Comparison of ENCODE assay signal across 2 cellular contexts in the genomic region with DNA sequence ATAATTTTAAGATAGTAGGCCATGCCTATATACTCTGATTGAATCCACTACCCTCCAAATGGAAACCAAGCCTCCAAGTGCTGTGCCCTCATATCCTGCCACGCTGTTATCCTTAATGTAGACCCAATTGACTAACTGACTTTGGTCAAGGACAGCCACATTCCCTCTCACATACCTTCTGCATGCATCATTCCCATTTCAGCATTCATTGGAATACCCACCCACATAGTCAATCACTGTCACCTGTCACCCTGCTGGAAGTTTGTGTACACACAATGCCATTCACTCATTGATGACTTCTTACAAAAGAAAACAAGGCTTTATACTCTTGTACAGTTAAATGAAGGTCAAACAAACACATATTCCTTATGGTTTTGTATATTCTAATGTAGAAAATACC.
TF ChIP-seq lines count a peak whose summit lies in the region.

No MANE protein-coding gene starts in this region.

TF ChIP-seq in HEK293, 187 proteins besides CTCF, POLR2A, EP300 and RAD21 (continued from another document):
- TF ChIP-seq, protein P1, sequence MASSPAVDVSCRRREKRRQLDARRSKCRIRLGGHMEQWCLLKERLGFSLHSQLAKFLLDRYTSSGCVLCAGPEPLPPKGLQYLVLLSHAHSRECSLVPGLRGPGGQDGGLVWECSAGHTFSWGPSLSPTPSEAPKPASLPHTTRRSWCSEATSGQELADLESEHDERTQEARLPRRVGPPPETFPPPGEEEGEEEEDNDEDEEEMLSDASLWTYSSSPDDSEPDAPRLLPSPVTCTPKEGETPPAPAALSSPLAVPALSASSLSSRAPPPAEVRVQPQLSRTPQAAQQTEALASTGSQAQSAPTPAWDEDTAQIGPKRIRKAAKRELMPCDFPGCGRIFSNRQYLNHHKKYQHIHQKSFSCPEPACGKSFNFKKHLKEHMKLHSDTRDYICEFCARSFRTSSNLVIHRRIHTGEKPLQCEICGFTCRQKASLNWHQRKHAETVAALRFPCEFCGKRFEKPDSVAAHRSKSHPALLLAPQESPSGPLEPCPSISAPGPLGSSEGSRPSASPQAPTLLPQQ (tag by site-specific recombination; IDR thresholded peaks at IDR 0.05): no peak

TF ChIP-seq in WTC11, 78 proteins besides CTCF, POLR2A, EP300 and RAD21 (continued from another document):
- TF ChIP-seq, protein P2, sequence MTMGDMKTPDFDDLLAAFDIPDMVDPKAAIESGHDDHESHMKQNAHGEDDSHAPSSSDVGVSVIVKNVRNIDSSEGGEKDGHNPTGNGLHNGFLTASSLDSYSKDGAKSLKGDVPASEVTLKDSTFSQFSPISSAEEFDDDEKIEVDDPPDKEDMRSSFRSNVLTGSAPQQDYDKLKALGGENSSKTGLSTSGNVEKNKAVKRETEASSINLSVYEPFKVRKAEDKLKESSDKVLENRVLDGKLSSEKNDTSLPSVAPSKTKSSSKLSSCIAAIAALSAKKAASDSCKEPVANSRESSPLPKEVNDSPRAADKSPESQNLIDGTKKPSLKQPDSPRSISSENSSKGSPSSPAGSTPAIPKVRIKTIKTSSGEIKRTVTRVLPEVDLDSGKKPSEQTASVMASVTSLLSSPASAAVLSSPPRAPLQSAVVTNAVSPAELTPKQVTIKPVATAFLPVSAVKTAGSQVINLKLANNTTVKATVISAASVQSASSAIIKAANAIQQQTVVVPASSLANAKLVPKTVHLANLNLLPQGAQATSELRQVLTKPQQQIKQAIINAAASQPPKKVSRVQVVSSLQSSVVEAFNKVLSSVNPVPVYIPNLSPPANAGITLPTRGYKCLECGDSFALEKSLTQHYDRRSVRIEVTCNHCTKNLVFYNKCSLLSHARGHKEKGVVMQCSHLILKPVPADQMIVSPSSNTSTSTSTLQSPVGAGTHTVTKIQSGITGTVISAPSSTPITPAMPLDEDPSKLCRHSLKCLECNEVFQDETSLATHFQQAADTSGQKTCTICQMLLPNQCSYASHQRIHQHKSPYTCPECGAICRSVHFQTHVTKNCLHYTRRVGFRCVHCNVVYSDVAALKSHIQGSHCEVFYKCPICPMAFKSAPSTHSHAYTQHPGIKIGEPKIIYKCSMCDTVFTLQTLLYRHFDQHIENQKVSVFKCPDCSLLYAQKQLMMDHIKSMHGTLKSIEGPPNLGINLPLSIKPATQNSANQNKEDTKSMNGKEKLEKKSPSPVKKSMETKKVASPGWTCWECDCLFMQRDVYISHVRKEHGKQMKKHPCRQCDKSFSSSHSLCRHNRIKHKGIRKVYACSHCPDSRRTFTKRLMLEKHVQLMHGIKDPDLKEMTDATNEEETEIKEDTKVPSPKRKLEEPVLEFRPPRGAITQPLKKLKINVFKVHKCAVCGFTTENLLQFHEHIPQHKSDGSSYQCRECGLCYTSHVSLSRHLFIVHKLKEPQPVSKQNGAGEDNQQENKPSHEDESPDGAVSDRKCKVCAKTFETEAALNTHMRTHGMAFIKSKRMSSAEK (CRISPR knock-in tag; IDR thresholded peaks at IDR 0.05; ENCODE audit: borderline replicate concordance): no peak
- TF ChIP-seq ZNF232 (CRISPR knock-in tag; IDR thresholded peaks at IDR 0.05) (no peak), GTF2I (CRISPR knock-in tag; conservative IDR thresholded peaks at IDR 0.05) (no peak)
- TF ChIP-seq, protein P3, sequence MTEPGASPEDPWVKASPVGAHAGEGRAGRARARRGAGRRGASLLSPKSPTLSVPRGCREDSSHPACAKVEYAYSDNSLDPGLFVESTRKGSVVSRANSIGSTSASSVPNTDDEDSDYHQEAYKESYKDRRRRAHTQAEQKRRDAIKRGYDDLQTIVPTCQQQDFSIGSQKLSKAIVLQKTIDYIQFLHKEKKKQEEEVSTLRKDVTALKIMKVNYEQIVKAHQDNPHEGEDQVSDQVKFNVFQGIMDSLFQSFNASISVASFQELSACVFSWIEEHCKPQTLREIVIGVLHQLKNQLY (CRISPR knock-in tag; IDR thresholded peaks at IDR 0.05): no peak
- TF ChIP-seq, protein P4, sequence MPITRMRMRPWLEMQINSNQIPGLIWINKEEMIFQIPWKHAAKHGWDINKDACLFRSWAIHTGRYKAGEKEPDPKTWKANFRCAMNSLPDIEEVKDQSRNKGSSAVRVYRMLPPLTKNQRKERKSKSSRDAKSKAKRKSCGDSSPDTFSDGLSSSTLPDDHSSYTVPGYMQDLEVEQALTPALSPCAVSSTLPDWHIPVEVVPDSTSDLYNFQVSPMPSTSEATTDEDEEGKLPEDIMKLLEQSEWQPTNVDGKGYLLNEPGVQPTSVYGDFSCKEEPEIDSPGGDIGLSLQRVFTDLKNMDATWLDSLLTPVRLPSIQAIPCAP (CRISPR knock-in tag; IDR thresholded peaks at IDR 0.05): no peak
